Comparison of ENCODE assay signal across 15 cellular contexts in genomic region chr20:46111836-46112212, GRCh38.
"Had no signal": no experiment of that assay in that cellular context is flagged by ENCODE, and none has a peak within 500 bp of the region (broad histone marks: within the 10 kb centered on the region; RNA-seq: fewer than 3 reads in every experiment).

No MANE protein-coding gene starts in this region.

- H3K27ac Mint-ChIP-seq: activated CD4-positive, alpha-beta T cell treated with anti-CD3 and anti-CD28 coated beads, Interleukin-2, amount 10 ng/mL, durations not matched to agents 24 days and 14 days; activated naive CD8-positive, alpha-beta T cell had no signal

- H3K36me3 Mint-ChIP-seq: activated naive CD8-positive, alpha-beta T cell; immature natural killer cell had no signal

- H3K4me1 ChIP-seq: prostate gland, right atrium auricular region had no signal

- H3K27me3 ChIP-seq: cardiac muscle cell, upper lobe of left lung had no signal

- H3K4me1 Mint-ChIP-seq: neural crest cell had no signal

- H3K4me3 Mint-ChIP-seq: activated CD4-positive, alpha-beta T cell treated with anti-CD3 and anti-CD28 coated beads, Interleukin-2, amount 10 ng/mL, durations not matched to agents 24 days and 14 days; activated naive CD8-positive, alpha-beta T cell; activated T-cell treated with anti-CD3 and anti-CD28 coated beads, Interleukin-2, amount 50 U/mL, for 4 hours; immature natural killer cell; neural crest cell had no signal

- H3K9me3 ChIP-seq: prostate gland, right atrium auricular region, thoracic aorta, upper lobe of left lung had no signal

- H3K36me3 ChIP-seq: cardiac muscle cell, prostate gland, right atrium auricular region, thoracic aorta, upper lobe of left lung had no signal

- H3K27ac ChIP-seq: cardiac muscle cell, prostate gland, right atrium auricular region, thoracic aorta had no signal

- H3K4me3 ChIP-seq: cardiac muscle cell, prostate gland, right atrium auricular region, thoracic aorta, upper lobe of left lung had no signal

- H3K9me3 Mint-ChIP-seq: activated CD4-positive, alpha-beta T cell treated with anti-CD3 and anti-CD28 coated beads, Interleukin-2, amount 10 ng/mL, durations not matched to agents 24 days and 14 days; activated T-cell treated with anti-CD3 and anti-CD28 coated beads, Interleukin-2, amount 50 U/mL, for 4 hours; immature natural killer cell; neural crest cell had no signal

- DNase-seq: activated CD4-positive, alpha-beta T cell treated with anti-CD3 and anti-CD28 coated beads, Interleukin-2, amount 10 ng/mL, durations not matched to agents 24 days and 14 days; activated CD8-positive, alpha-beta memory T cell treated with anti-CD3 and anti-CD28 coated beads, Interleukin-2, amount 50 U/mL, for 4 hours; activated gamma-delta T cell; activated T-cell treated with anti-CD3 and anti-CD28 coated beads, Interleukin-2, amount 50 U/mL, for 4 hours; immature natural killer cell; kidney glomerular epithelial cell; left ventricle myocardium superior; T-helper 9 cell had no signal
